In the genomic region with DNA sequence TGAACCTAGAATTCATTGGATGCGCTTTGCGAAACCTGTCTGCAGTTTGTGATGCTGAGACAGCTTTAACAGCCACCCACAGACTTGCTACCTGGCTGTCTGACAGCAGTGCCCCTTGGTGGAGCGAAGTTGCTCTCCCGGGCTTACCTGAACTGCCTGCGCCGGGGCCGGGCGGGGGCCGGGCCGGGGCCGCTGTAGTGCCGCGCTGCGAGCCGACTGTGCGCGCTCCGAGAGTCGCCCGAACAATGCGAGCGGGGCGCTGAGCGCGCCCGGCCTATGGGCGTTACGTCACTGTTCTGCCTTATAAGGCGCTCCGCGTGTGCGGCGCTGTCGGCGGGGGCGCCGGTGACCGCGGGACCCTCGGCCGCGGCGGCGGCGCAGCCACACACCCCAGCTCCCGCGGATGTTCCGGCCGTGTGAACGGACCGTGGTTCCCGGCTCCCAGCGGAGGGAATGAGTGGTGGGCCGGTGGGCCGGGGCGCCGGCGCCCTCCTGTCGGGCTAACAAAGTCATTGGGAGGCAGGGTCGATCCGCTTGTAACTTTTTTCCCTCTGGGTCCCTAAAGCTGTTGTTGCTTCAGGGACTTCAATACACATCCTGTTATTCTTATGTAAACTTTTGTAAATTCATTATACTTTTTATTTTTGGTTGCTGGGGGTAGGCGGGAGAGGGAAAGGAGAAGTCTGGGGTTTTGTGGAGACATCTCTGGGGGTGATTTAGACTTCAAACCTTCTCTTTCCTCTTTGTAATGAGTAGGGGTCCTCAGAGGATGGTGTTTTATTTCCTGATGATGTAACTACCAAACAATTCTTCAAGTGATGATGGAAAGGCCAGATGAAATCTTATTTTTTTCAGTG, we compare ENCODE assay signal across 1 cellular context.
TF ChIP-seq lines count a peak whose summit lies in the region.

No MANE protein-coding gene starts in this region.

TF ChIP-seq in HepG2, 621 proteins besides CTCF, POLR2A, EP300 and RAD21 (continued from another document and continues in another):
- TF ChIP-seq SNAPC4 (CRISPR knock-in tag; IDR thresholded peaks at IDR 0.05) = no peak
- peak; percentile 85 for TF ChIP-seq ZFY (CRISPR knock-in tag; IDR thresholded peaks at IDR 0.05)
- TF ChIP-seq ZXDC (CRISPR knock-in tag; IDR thresholded peaks at IDR 0.05) = no peak
- TF ChIP-seq MTA1 (CRISPR knock-in tag; IDR thresholded peaks at IDR 0.05; ENCODE audit: borderline replicate concordance) = peak; percentile 79; the same call in 1 of the 2 replicates
- TF ChIP-seq GZF1 (CRISPR knock-in tag; IDR thresholded peaks at IDR 0.05) = no peak
- TF ChIP-seq ZBTB21 (CRISPR knock-in tag; IDR thresholded peaks at IDR 0.05) = no peak
- TF ChIP-seq SNAPC2 (CRISPR knock-in tag; IDR thresholded peaks at IDR 0.05) = no peak
- no peak for TF ChIP-seq SCMH1 (CRISPR knock-in tag; IDR thresholded peaks at IDR 0.05; ENCODE audit: borderline replicate concordance)
- no peak for TF ChIP-seq ZMYM2 (CRISPR knock-in tag; IDR thresholded peaks at IDR 0.05)
- TF ChIP-seq ZNF432 (CRISPR knock-in tag; IDR thresholded peaks at IDR 0.05; ENCODE audit: borderline replicate concordance) = no peak
- peak; percentile 55 for TF ChIP-seq ESRRA (CRISPR knock-in tag; IDR thresholded peaks at IDR 0.05; ENCODE audit: low read depth)
- TF ChIP-seq ZNF264 (CRISPR knock-in tag; IDR thresholded peaks at IDR 0.05) = peak; percentile 71
- peak; percentile 98 for TF ChIP-seq ZSCAN20 (CRISPR knock-in tag; IDR thresholded peaks at IDR 0.05; ENCODE audit: borderline replicate concordance)
- TF ChIP-seq ZNF83 (CRISPR knock-in tag; IDR thresholded peaks at IDR 0.05; ENCODE audit: borderline replicate concordance) = no peak
- TF ChIP-seq ZC3H4 (CRISPR knock-in tag; IDR thresholded peaks at IDR 0.05; ENCODE audit: borderline replicate concordance) = no peak
- TF ChIP-seq CREB1 (IDR thresholded peaks at IDR 0.05) = peak; percentile 87; the same call in 1 of the 2 replicates
- TF ChIP-seq CREB1 (CRISPR knock-in tag; IDR thresholded peaks at IDR 0.05) = no peak
- TF ChIP-seq KDM1A (CRISPR knock-in tag; IDR thresholded peaks at IDR 0.05) = no peak
- TF ChIP-seq TCF7L2 (IDR thresholded peaks at IDR 0.05; ENCODE audit: low read depth, low read length) = no peak
- peak; percentile 80 for TF ChIP-seq POLR2AphosphoS5 (IDR thresholded peaks at IDR 0.05; ENCODE audit: low read depth, low read length)
- TF ChIP-seq REPIN1 (CRISPR knock-in tag; IDR thresholded peaks at IDR 0.05; ENCODE audit: borderline replicate concordance, low read depth) = peak; percentile 81; the same call in 1 of the 2 replicates
- TF ChIP-seq, protein P1, sequence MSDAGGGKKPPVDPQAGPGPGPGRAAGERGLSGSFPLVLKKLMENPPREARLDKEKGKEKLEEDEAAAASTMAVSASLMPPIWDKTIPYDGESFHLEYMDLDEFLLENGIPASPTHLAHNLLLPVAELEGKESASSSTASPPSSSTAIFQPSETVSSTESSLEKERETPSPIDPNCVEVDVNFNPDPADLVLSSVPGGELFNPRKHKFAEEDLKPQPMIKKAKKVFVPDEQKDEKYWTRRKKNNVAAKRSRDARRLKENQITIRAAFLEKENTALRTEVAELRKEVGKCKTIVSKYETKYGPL (CRISPR knock-in tag; IDR thresholded peaks at IDR 0.05) = peak; percentile 84
- TF ChIP-seq, protein P2, sequence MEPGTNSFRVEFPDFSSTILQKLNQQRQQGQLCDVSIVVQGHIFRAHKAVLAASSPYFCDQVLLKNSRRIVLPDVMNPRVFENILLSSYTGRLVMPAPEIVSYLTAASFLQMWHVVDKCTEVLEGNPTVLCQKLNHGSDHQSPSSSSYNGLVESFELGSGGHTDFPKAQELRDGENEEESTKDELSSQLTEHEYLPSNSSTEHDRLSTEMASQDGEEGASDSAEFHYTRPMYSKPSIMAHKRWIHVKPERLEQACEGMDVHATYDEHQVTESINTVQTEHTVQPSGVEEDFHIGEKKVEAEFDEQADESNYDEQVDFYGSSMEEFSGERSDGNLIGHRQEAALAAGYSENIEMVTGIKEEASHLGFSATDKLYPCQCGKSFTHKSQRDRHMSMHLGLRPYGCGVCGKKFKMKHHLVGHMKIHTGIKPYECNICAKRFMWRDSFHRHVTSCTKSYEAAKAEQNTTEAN (CRISPR knock-in tag; conservative IDR thresholded peaks at IDR 0.05) = peak; percentile 92
- no peak for TF ChIP-seq ZNF660 (CRISPR knock-in tag; IDR thresholded peaks at IDR 0.05; ENCODE audit: borderline replicate concordance, low read depth)
- TF ChIP-seq ZNF207 (IDR thresholded peaks at IDR 0.05; ENCODE audit: borderline replicate concordance) = no peak
- TF ChIP-seq ATF7 (IDR thresholded peaks at IDR 0.05) = peak; percentile 22; the same call in 1 of the 2 replicates
- TF ChIP-seq ATF7 (CRISPR knock-in tag; IDR thresholded peaks at IDR 0.05) = peak; percentile 96
- peak; percentile 71; the same call in 1 of the 2 replicates for TF ChIP-seq GMEB1 (CRISPR knock-in tag; IDR thresholded peaks at IDR 0.05; ENCODE audit: borderline replicate concordance)
- TF ChIP-seq ZNF296 (CRISPR knock-in tag; conservative IDR thresholded peaks at IDR 0.05) = no peak
- TF ChIP-seq HNF1B (CRISPR knock-in tag; IDR thresholded peaks at IDR 0.05) = 0 out of 2 replicates have a peak, but pooled peaks have one; percentile 36
- no peak for TF ChIP-seq ZNF781 (CRISPR knock-in tag; IDR thresholded peaks at IDR 0.05; ENCODE audit: borderline replicate concordance, not compliant biosample characterization)
- no peak for TF ChIP-seq KDM6A (CRISPR knock-in tag; IDR thresholded peaks at IDR 0.05; ENCODE audit: low read depth)
- TF ChIP-seq MEIS1 (CRISPR knock-in tag; IDR thresholded peaks at IDR 0.05; ENCODE audit: borderline replicate concordance) = peak; percentile 37; the same call in 1 of the 2 replicates
- TF ChIP-seq KAT8 (CRISPR knock-in tag; IDR thresholded peaks at IDR 0.05) = no peak; the same call in 1 of the 2 replicates
- no peak for TF ChIP-seq ZFP1 (CRISPR knock-in tag; IDR thresholded peaks at IDR 0.05)
- no peak for TF ChIP-seq SYNCRIP (IDR thresholded peaks at IDR 0.05; ENCODE audit: insufficient read depth, low read depth, low read length)
- TF ChIP-seq ZNF891 (CRISPR knock-in tag; IDR thresholded peaks at IDR 0.05) = no peak; the same call in 1 of the 2 replicates
- 0 out of 2 replicates have a peak, but pooled peaks have one; percentile 56 for TF ChIP-seq ZNF619 (CRISPR knock-in tag; IDR thresholded peaks at IDR 0.05)
- no peak for TF ChIP-seq ZFP36L1 (CRISPR knock-in tag; IDR thresholded peaks at IDR 0.05)
- TF ChIP-seq JDP2 (CRISPR knock-in tag; IDR thresholded peaks at IDR 0.05; ENCODE audit: borderline replicate concordance) = no peak
- no peak; the same call in 1 of the 2 replicates for TF ChIP-seq ZNF567 (CRISPR knock-in tag; IDR thresholded peaks at IDR 0.05; ENCODE audit: borderline replicate concordance)
- TF ChIP-seq, protein P3, sequence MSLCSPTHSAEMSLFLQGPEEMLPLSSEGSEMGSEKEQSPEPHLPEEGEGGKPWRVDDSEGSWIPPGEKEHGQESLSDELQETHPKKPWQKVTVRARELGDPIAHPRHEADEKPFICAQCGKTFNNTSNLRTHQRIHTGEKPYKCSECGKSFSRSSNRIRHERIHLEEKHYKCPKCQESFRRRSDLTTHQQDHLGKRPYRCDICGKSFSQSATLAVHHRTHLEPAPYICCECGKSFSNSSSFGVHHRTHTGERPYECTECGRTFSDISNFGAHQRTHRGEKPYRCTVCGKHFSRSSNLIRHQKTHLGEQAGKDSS (CRISPR knock-in tag; IDR thresholded peaks at IDR 0.05; ENCODE audit: borderline replicate concordance, low read depth) = peak; percentile 87; the same call in 1 of the 2 replicates
- TF ChIP-seq ZNF547 (CRISPR knock-in tag; IDR thresholded peaks at IDR 0.05) = peak; percentile 97
- TF ChIP-seq FOXM1 (CRISPR knock-in tag; IDR thresholded peaks at IDR 0.05) = no peak
- no peak for TF ChIP-seq DPF2 (CRISPR knock-in tag; IDR thresholded peaks at IDR 0.05; ENCODE audit: borderline replicate concordance, low read depth)
- TF ChIP-seq TFDP2 (CRISPR knock-in tag; IDR thresholded peaks at IDR 0.05) = peak; percentile 80
- TF ChIP-seq ZSCAN12 (CRISPR knock-in tag; IDR thresholded peaks at IDR 0.05) = peak; percentile 96
